ENCODE assay signal across 1 cellular context in genomic region chr1:52658795-52659194, GRCh38.
A peak's percentile ranks its signal among the peaks of the same experiment; 100 is the strongest.
TF ChIP-seq lines count a peak whose summit lies in the region.

No MANE protein-coding gene starts in this region.

TF ChIP-seq in HEK293, 187 proteins besides CTCF, POLR2A, EP300 and RAD21:
- 0 out of 2 replicates have a peak, but pooled peaks have one; percentile 13 for TF ChIP-seq ZBTB10 (tag by site-specific recombination; IDR thresholded peaks at IDR 0.05)
- 0 out of 2 replicates have a peak, but pooled peaks have one; percentile 12 for TF ChIP-seq ZNF362 (tag by site-specific recombination; IDR thresholded peaks at IDR 0.05)
- TF ChIP-seq, protein P1, sequence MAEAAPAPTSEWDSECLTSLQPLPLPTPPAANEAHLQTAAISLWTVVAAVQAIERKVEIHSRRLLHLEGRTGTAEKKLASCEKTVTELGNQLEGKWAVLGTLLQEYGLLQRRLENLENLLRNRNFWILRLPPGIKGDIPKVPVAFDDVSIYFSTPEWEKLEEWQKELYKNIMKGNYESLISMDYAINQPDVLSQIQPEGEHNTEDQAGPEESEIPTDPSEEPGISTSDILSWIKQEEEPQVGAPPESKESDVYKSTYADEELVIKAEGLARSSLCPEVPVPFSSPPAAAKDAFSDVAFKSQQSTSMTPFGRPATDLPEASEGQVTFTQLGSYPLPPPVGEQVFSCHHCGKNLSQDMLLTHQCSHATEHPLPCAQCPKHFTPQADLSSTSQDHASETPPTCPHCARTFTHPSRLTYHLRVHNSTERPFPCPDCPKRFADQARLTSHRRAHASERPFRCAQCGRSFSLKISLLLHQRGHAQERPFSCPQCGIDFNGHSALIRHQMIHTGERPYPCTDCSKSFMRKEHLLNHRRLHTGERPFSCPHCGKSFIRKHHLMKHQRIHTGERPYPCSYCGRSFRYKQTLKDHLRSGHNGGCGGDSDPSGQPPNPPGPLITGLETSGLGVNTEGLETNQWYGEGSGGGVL (tag by site-specific recombination; IDR thresholded peaks at IDR 0.05): peak; percentile 72
- TF ChIP-seq, protein P2, sequence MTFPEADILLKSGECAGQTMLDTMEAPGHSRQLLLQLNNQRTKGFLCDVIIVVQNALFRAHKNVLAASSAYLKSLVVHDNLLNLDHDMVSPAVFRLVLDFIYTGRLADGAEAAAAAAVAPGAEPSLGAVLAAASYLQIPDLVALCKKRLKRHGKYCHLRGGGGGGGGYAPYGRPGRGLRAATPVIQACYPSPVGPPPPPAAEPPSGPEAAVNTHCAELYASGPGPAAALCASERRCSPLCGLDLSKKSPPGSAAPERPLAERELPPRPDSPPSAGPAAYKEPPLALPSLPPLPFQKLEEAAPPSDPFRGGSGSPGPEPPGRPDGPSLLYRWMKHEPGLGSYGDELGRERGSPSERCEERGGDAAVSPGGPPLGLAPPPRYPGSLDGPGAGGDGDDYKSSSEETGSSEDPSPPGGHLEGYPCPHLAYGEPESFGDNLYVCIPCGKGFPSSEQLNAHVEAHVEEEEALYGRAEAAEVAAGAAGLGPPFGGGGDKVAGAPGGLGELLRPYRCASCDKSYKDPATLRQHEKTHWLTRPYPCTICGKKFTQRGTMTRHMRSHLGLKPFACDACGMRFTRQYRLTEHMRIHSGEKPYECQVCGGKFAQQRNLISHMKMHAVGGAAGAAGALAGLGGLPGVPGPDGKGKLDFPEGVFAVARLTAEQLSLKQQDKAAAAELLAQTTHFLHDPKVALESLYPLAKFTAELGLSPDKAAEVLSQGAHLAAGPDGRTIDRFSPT (tag by site-specific recombination; IDR thresholded peaks at IDR 0.05): no peak
- TF ChIP-seq ZNF169 (tag by site-specific recombination; IDR thresholded peaks at IDR 0.05): peak; percentile 77; the same call in 1 of the 2 replicates
